2 cellular contexts compared by ENCODE assay signal in the genomic region with DNA sequence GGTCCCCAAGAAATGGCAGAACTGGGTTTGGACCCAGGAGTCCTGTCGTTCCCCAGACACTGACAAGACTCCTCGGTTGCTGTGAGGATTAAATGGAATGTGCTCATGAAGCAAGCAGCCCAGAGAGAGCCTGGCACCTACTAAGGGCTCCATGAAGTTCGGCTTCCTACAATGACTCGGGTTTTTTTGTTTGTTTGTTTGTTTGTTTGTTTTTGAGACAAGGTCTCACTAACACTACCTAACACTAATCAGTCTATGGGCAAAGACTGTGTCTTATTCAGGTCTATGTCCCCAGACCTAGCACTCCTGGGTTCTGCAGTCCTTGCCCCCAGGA.
TF ChIP-seq lines count a peak whose summit lies in the region.

No MANE protein-coding gene starts in this region.

TF ChIP-seq in IMR-90, 13 proteins besides CTCF, POLR2A, EP300 and RAD21:
- TF ChIP-seq RCOR1 (IDR thresholded peaks at IDR 0.05; ENCODE audit: insufficient replicate concordance, low read length): no peak
- no peak for TF ChIP-seq FOS (IDR thresholded peaks at IDR 0.05; ENCODE audit: low read depth, low read length)
TF ChIP-seq in IMR-90: peak in this region for 0.

TF ChIP-seq in GM12878, 131 proteins besides CTCF, POLR2A, EP300 and RAD21:
- TF ChIP-seq, protein P1, sequence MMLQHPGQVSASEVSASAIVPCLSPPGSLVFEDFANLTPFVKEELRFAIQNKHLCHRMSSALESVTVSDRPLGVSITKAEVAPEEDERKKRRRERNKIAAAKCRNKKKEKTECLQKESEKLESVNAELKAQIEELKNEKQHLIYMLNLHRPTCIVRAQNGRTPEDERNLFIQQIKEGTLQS (IDR thresholded peaks at IDR 0.05; ENCODE audit: borderline replicate concordance, extremely low read depth, low read depth, low read length): no peak
- no peak for TF ChIP-seq ZNF24 (IDR thresholded peaks at IDR 0.05)
